8 cellular contexts compared by ENCODE assay signal in genomic region chr4:141132689-141133145, GRCh38. TPM values are rescaled to one million over a fixed set of nuclear protein-coding genes. Genes with fewer than 3 reads are reported as not detected.
DNase-seq lines count a peak whose midpoint lies in the region; ATAC-seq and TF ChIP-seq lines count a peak whose summit lies in the region.

No MANE protein-coding gene starts in this region.

- H3K27me3 Mint-ChIP-seq in naive B cell: peaks cover 41 to 83% (median 74%) of the 10 kb centered on the region in 3 donors

- peak overlapping the region; percentile 52 to 93 (median 78) for H3K4me3 Mint-ChIP-seq in naive B cell

- H3K27ac Mint-ChIP-seq in naive B cell: no peak overlapping the region

- peak; percentile 56 for DNase-seq in NCI-H748 (lab: John Stamatoyannopoulos, UW; ENCODE audit: unreplicated experiment)
- DNase-seq in NCI-H748 treated with DMSO at 0.1 percent for 48 hours (lab: John Stamatoyannopoulos, UW): no peak
- no peak for DNase-seq in fibroblast of mammary gland (ENCODE audit: low read depth)
- DNase-seq in naive B cell: no peak
- no peak for DNase-seq in NCI-H2029 treated with DMSO at 0.1 percent for 48 hours (lab: John Stamatoyannopoulos, UW)
- DNase-seq in Ammon's horn (ENCODE audit: low spot score): no peak

- ATAC-seq in HG02852 (IDR thresholded peaks at IDR 0.05; ENCODE audit: unreplicated experiment) (peak; percentile 26), SK-N-SH treated with all-trans-retinoic acid at 6 μM for 48 hours (peak; percentile 74), naive B cell (ENCODE audit: low read depth in 2 of 2) (peak in 1 of 2 donors; percentile 16)

- H3K4me3 ChIP-seq in fibroblast of mammary gland (ENCODE audit: control insufficient read depth, low read depth, low read length): peak overlapping the region; percentile 51

- peaks cover 11 to 22% (median 13%) of the 10 kb centered on the region in 3 donors for H3K4me1 Mint-ChIP-seq in naive B cell

- no peaks in the 10 kb centered on the region for H3K36me3 Mint-ChIP-seq in naive B cell

- H3K9me3 Mint-ChIP-seq in naive B cell: peaks cover 0 to 4% (median 0%) of the 10 kb centered on the region in 7 donors

- no peak for TF ChIP-seq CTCF in fibroblast of mammary gland (conservative IDR thresholded peaks at IDR 0.05; ENCODE audit: control insufficient read depth, insufficient read depth, low read depth, low read length)

TF ChIP-seq in SK-N-SH treated with all-trans-retinoic acid at 6 μM for 48 hours, 23 proteins besides CTCF, POLR2A, EP300 and RAD21:
- TF ChIP-seq ZNF70 (CRISPR knock-in tag; IDR thresholded peaks at IDR 0.05) (0 out of 2 replicates have a peak, but pooled peaks have one; percentile 14), ZFP3 (CRISPR knock-in tag; IDR thresholded peaks at IDR 0.05) (peak; percentile 77), BACH2 (CRISPR knock-in tag; IDR thresholded peaks at IDR 0.05; ENCODE audit: borderline replicate concordance) (no peak)

RNA-seq across cellular contexts. Expression of gene RNF150, which starts 0.6 kb away (rescaled TPM):
- polyA plus RNA-seq in naive B cell (ENCODE audit: low read depth in 6 of 6): under 1 TPM in 1 of 6 donors, not detected in 5; 0.15 TPM
